9 cellular contexts compared by ENCODE assay signal in genomic region chr11:102279641-102280170, GRCh38. TPM values are rescaled to one million over a fixed set of nuclear protein-coding genes. Genes with fewer than 3 reads are reported as not detected.
A peak's percentile ranks its signal among the peaks of the same experiment; 100 is the strongest.
DNase-seq lines count a peak whose midpoint lies in the region; ATAC-seq and TF ChIP-seq lines count a peak whose summit lies in the region.
"Had no signal": no experiment of that assay in that cellular context is flagged by ENCODE, and none has a peak within 500 bp of the region (broad histone marks: within the 10 kb centered on the region; RNA-seq: fewer than 3 reads in every experiment).

No MANE protein-coding gene starts in this region.

- H3K4me3 ChIP-seq in DOHH2 (ENCODE audit: low read length) (no peak overlapping the region), body of pancreas (no peak overlapping the region), mucosa of rectum (ENCODE audit: low read length in 2 of 2) (peak overlapping the region; percentile 40 to 55)

- H3K9me3 ChIP-seq in DOHH2 (ENCODE audit: control insufficient read depth, insufficient read depth, low read length) (no peaks in the 10 kb centered on the region), body of pancreas (no peaks in the 10 kb centered on the region), mucosa of rectum (ENCODE audit: control insufficient read depth in 2 of 2, low read length in 2 of 2) (no peaks in the 10 kb centered on the region)

- H4K20me1 ChIP-seq in DOHH2 (ENCODE audit: control insufficient read depth, insufficient read depth, low read depth, low read length) = no peaks in the 10 kb centered on the region

- H3K4me1 ChIP-seq in DOHH2 (ENCODE audit: control insufficient read depth, low read length) (peaks cover 12% of the 10 kb centered on the region), body of pancreas (peaks cover 34% of the 10 kb centered on the region), mucosa of rectum (ENCODE audit: control insufficient read depth in 2 of 2, insufficient read depth in 2 of 2, low read length in 2 of 2) (peaks cover 0 to 16% of the 10 kb centered on the region in 2 donors)

- no peaks in the 10 kb centered on the region for H3K79me2 ChIP-seq in DOHH2 (ENCODE audit: control insufficient read depth, low read length)

- intact Hi-C loops in body of pancreas (cut with DNase I) = no loop called here

- H3K9me2 ChIP-seq in DOHH2 (replicated peaks; ENCODE audit: control insufficient read depth, low read length) = no peaks in the 10 kb centered on the region

- 4 to 5% methylated on average over 13 of the region's 13 CpGs for WGBS in body of pancreas, 2 donors

- H3K36me3 ChIP-seq in DOHH2 (ENCODE audit: control insufficient read depth, low read length) (no peaks in the 10 kb centered on the region), body of pancreas (replicated peaks in 1 of 2; ENCODE audit: insufficient read depth in 1 of 2, low read depth in 2 of 2) (no peaks in the 10 kb centered on the region), mucosa of rectum (ENCODE audit: control insufficient read depth in 2 of 2, insufficient read depth in 2 of 2, low read length in 2 of 2) (no peaks in the 10 kb centered on the region)

- TF ChIP-seq CTCF in DOHH2 (IDR thresholded peaks at IDR 0.05; ENCODE audit: low read depth, low read length, poor library complexity, severe bottlenecking) (no peak), GM20000 (IDR thresholded peaks at IDR 0.05; ENCODE audit: extremely low read depth, missing control alignments) (no peak), body of pancreas (IDR thresholded peaks at IDR 0.05) (peak in 4 of 7 experiments; percentile 36 to 55 (median 42))

- DNase-seq in GM20000 (ENCODE audit: low spot score) (peak; percentile 69), body of pancreas (peak in 2 of 4 donors; percentile 34 to 48), SK-N-DZ (ENCODE audit: low spot score) (no peak), KG1 (lab: John Stamatoyannopoulos, UW) (no peak), NCI-H1048 (lab: John Stamatoyannopoulos, UW) (no peak)

- H3K27me3 ChIP-seq in DOHH2 (ENCODE audit: control insufficient read depth, low read length) = peaks cover 8% of the 10 kb centered on the region; the same call in 1 of the 2 replicates
- no peaks in the 10 kb centered on the region for H3K27me3 ChIP-seq in body of pancreas
- no peaks in the 10 kb centered on the region for H3K27me3 ChIP-seq in mucosa of rectum (ENCODE audit: control insufficient read depth in 2 of 2, insufficient read depth in 2 of 2, low read length in 2 of 2)

- H3F3A ChIP-seq in DOHH2 (ENCODE audit: control insufficient read depth, insufficient read depth) = no peaks in the 10 kb centered on the region

- H3K27ac ChIP-seq in DOHH2 (ENCODE audit: low read depth, low read length) (no peak overlapping the region), body of pancreas (peak overlapping the region; percentile 54 to 79 (median 61)), mucosa of rectum (ENCODE audit: low read depth in 2 of 2, low read length in 2 of 2) (peak overlapping the region; percentile 67 to 69)
- H3K27ac ChIP-seq: KMS-11 had no signal

- peak overlapping the region; percentile 13 for H3K4me2 ChIP-seq in DOHH2 (ENCODE audit: low read length)
- H3K4me2 ChIP-seq: KMS-11 had no signal

- TF ChIP-seq POLR2A in body of pancreas (IDR thresholded peaks at IDR 0.05) = no peak

- peak; percentile 89 for ATAC-seq in HG03457 (IDR thresholded peaks at IDR 0.05; ENCODE audit: unreplicated experiment)
- ATAC-seq in body of pancreas = peak; percentile 76

- H3K9ac ChIP-seq in mucosa of rectum (ENCODE audit: low read depth in 1 of 2, low read length in 2 of 2) = peak overlapping the region in 1 of 2 donors; percentile 1
- H3K9ac ChIP-seq: KMS-11 had no signal

RNA-seq across cellular contexts. Expression of gene BIRC3, which starts 37.6 kb away (rescaled TPM):
- total RNA-seq in body of pancreas = 10 to 100 TPM in 1 of 2 donors, 1 to 10 TPM in 1; 5.3 to 13.2 TPM
- polyA plus RNA-seq in SK-N-DZ (2014; cell fraction: cytosol; rRNA removed) = not detected in 2 replicates
- not detected in 2 replicates for polyA plus RNA-seq in SK-N-DZ (2014; cell fraction: nucleus; rRNA removed)

Comparison
In these comparisons a context has a peak if more than half of its experiments do, and no peak if none do; other contexts are left out.
1. H3K4me3 ChIP-seq: peak in mucosa of rectum (2 of 2); none in DOHH2 (single experiment) and body of pancreas (0 of 2).
2. CTCF ChIP-seq: peak in body of pancreas (4 of 7); none in DOHH2 (single experiment) and GM20000 (single experiment).